Comparison of ENCODE assay signal across 1 cellular context in the genomic region with DNA sequence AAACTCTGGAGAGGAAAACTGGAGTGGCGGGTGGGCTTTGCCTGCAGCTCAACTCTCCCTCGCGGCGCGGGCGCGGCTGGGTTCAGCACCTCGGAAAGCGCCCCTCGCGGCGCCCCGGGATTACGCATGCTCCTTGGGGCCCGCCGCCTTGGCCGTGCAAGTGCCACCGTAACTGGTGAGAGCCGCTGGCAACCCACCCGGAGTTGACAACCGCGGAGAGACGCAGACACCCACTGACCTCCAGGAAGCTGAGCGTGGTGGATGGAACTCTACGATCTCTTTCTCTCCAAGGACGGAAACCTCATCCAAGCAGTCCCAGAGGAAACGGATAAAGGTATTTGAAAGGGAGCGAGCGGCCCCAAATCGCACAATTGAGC.
TF ChIP-seq lines count a peak whose summit lies in the region.

No MANE protein-coding gene starts in this region.

TF ChIP-seq in WTC11, 78 proteins besides CTCF, POLR2A, EP300 and RAD21 (continued from another document):
- TF ChIP-seq, protein P1, sequence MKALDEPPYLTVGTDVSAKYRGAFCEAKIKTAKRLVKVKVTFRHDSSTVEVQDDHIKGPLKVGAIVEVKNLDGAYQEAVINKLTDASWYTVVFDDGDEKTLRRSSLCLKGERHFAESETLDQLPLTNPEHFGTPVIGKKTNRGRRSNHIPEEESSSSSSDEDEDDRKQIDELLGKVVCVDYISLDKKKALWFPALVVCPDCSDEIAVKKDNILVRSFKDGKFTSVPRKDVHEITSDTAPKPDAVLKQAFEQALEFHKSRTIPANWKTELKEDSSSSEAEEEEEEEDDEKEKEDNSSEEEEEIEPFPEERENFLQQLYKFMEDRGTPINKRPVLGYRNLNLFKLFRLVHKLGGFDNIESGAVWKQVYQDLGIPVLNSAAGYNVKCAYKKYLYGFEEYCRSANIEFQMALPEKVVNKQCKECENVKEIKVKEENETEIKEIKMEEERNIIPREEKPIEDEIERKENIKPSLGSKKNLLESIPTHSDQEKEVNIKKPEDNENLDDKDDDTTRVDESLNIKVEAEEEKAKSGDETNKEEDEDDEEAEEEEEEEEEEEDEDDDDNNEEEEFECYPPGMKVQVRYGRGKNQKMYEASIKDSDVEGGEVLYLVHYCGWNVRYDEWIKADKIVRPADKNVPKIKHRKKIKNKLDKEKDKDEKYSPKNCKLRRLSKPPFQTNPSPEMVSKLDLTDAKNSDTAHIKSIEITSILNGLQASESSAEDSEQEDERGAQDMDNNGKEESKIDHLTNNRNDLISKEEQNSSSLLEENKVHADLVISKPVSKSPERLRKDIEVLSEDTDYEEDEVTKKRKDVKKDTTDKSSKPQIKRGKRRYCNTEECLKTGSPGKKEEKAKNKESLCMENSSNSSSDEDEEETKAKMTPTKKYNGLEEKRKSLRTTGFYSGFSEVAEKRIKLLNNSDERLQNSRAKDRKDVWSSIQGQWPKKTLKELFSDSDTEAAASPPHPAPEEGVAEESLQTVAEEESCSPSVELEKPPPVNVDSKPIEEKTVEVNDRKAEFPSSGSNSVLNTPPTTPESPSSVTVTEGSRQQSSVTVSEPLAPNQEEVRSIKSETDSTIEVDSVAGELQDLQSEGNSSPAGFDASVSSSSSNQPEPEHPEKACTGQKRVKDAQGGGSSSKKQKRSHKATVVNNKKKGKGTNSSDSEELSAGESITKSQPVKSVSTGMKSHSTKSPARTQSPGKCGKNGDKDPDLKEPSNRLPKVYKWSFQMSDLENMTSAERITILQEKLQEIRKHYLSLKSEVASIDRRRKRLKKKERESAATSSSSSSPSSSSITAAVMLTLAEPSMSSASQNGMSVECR (CRISPR knock-in tag; IDR thresholded peaks at IDR 0.05; ENCODE audit: borderline replicate concordance), result peak; percentile 97
- TF ChIP-seq FOXK1 (CRISPR knock-in tag; IDR thresholded peaks at IDR 0.05), result peak; percentile 82
- no peak for TF ChIP-seq IRF2 (CRISPR knock-in tag; IDR thresholded peaks at IDR 0.05; ENCODE audit: borderline replicate concordance, low read depth)
- TF ChIP-seq, protein P2, sequence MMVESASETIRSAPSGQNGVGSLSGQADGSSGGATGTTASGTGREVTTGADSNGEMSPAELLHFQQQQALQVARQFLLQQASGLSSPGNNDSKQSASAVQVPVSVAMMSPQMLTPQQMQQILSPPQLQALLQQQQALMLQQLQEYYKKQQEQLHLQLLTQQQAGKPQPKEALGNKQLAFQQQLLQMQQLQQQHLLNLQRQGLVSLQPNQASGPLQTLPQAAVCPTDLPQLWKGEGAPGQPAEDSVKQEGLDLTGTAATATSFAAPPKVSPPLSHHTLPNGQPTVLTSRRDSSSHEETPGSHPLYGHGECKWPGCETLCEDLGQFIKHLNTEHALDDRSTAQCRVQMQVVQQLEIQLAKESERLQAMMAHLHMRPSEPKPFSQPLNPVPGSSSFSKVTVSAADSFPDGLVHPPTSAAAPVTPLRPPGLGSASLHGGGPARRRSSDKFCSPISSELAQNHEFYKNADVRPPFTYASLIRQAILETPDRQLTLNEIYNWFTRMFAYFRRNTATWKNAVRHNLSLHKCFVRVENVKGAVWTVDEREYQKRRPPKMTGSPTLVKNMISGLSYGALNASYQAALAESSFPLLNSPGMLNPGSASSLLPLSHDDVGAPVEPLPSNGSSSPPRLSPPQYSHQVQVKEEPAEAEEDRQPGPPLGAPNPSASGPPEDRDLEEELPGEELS (CRISPR knock-in tag; IDR thresholded peaks at IDR 0.05), result peak; percentile 94
- TF ChIP-seq, protein P3, sequence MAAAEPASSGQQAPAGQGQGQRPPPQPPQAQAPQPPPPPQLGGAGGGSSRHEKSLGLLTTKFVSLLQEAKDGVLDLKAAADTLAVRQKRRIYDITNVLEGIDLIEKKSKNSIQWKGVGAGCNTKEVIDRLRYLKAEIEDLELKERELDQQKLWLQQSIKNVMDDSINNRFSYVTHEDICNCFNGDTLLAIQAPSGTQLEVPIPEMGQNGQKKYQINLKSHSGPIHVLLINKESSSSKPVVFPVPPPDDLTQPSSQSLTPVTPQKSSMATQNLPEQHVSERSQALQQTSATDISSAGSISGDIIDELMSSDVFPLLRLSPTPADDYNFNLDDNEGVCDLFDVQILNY (CRISPR knock-in tag; IDR thresholded peaks at IDR 0.05), result peak; percentile 75; the same call in 1 of the 2 replicates
- TF ChIP-seq FOXJ3 (CRISPR knock-in tag; IDR thresholded peaks at IDR 0.05; ENCODE audit: borderline replicate concordance), result no peak
- TF ChIP-seq MYBL2 (CRISPR knock-in tag; IDR thresholded peaks at IDR 0.05), result 0 out of 2 replicates have a peak, but pooled peaks have one; percentile 42
- TF ChIP-seq JUN (CRISPR knock-in tag; IDR thresholded peaks at IDR 0.05), result peak; percentile 91; the same call in 1 of the 2 replicates
- TF ChIP-seq CREM (CRISPR knock-in tag; IDR thresholded peaks at IDR 0.05), result peak; percentile 85
- peak; percentile 75; the same call in 1 of the 2 replicates for TF ChIP-seq TEAD4 (CRISPR knock-in tag; IDR thresholded peaks at IDR 0.05)
- TF ChIP-seq, protein P4, sequence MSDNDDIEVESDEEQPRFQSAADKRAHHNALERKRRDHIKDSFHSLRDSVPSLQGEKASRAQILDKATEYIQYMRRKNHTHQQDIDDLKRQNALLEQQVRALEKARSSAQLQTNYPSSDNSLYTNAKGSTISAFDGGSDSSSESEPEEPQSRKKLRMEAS (CRISPR knock-in tag; IDR thresholded peaks at IDR 0.05), result peak; percentile 80
- TF ChIP-seq ZNF219 (CRISPR knock-in tag; IDR thresholded peaks at IDR 0.05; ENCODE audit: borderline replicate concordance), result peak; percentile 82; the same call in 1 of the 2 replicates
- TF ChIP-seq, protein P5, sequence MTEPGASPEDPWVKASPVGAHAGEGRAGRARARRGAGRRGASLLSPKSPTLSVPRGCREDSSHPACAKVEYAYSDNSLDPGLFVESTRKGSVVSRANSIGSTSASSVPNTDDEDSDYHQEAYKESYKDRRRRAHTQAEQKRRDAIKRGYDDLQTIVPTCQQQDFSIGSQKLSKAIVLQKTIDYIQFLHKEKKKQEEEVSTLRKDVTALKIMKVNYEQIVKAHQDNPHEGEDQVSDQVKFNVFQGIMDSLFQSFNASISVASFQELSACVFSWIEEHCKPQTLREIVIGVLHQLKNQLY (CRISPR knock-in tag; IDR thresholded peaks at IDR 0.05), result peak; percentile 64; the same call in 1 of the 2 replicates
- TF ChIP-seq TP53 (CRISPR knock-in tag; IDR thresholded peaks at IDR 0.05), result peak; percentile 81; the same call in 1 of the 2 replicates
- peak; percentile 55; the same call in 1 of the 2 replicates for TF ChIP-seq ZNF317 (CRISPR knock-in tag; IDR thresholded peaks at IDR 0.05; ENCODE audit: borderline replicate concordance, low read depth)
- TF ChIP-seq, protein P6, sequence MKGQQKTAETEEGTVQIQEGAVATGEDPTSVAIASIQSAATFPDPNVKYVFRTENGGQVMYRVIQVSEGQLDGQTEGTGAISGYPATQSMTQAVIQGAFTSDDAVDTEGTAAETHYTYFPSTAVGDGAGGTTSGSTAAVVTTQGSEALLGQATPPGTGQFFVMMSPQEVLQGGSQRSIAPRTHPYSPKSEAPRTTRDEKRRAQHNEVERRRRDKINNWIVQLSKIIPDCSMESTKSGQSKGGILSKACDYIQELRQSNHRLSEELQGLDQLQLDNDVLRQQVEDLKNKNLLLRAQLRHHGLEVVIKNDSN (CRISPR knock-in tag; IDR thresholded peaks at IDR 0.05), result peak; percentile 71; the same call in 1 of the 2 replicates
- peak; percentile 90 for TF ChIP-seq FOXP1 (CRISPR knock-in tag; IDR thresholded peaks at IDR 0.05; ENCODE audit: borderline replicate concordance)
- TF ChIP-seq, protein P7, sequence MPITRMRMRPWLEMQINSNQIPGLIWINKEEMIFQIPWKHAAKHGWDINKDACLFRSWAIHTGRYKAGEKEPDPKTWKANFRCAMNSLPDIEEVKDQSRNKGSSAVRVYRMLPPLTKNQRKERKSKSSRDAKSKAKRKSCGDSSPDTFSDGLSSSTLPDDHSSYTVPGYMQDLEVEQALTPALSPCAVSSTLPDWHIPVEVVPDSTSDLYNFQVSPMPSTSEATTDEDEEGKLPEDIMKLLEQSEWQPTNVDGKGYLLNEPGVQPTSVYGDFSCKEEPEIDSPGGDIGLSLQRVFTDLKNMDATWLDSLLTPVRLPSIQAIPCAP (CRISPR knock-in tag; IDR thresholded peaks at IDR 0.05), result no peak
- TF ChIP-seq, protein P8, sequence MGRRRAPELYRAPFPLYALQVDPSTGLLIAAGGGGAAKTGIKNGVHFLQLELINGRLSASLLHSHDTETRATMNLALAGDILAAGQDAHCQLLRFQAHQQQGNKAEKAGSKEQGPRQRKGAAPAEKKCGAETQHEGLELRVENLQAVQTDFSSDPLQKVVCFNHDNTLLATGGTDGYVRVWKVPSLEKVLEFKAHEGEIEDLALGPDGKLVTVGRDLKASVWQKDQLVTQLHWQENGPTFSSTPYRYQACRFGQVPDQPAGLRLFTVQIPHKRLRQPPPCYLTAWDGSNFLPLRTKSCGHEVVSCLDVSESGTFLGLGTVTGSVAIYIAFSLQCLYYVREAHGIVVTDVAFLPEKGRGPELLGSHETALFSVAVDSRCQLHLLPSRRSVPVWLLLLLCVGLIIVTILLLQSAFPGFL (CRISPR knock-in tag; IDR thresholded peaks at IDR 0.05; ENCODE audit: borderline replicate concordance), result peak; percentile 74; the same call in 1 of the 2 replicates
- TF ChIP-seq ELF4 (CRISPR knock-in tag; IDR thresholded peaks at IDR 0.05; ENCODE audit: low read depth), result 0 out of 2 replicates have a peak, but pooled peaks have one; percentile 91
- TF ChIP-seq ATF1 (CRISPR knock-in tag; IDR thresholded peaks at IDR 0.05), result peak; percentile 77; the same call in 1 of the 2 replicates
- TF ChIP-seq, protein P9, sequence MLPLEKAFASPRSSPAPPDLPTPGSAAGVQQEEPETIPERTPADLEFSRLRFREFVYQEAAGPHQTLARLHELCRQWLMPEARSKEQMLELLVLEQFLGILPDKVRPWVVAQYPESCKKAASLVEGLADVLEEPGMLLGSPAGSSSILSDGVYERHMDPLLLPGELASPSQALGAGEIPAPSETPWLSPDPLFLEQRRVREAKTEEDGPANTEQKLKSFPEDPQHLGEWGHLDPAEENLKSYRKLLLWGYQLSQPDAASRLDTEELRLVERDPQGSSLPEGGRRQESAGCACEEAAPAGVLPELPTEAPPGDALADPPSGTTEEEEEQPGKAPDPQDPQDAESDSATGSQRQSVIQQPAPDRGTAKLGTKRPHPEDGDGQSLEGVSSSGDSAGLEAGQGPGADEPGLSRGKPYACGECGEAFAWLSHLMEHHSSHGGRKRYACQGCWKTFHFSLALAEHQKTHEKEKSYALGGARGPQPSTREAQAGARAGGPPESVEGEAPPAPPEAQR (CRISPR knock-in tag; IDR thresholded peaks at IDR 0.05), result no peak
- TF ChIP-seq, protein P10, sequence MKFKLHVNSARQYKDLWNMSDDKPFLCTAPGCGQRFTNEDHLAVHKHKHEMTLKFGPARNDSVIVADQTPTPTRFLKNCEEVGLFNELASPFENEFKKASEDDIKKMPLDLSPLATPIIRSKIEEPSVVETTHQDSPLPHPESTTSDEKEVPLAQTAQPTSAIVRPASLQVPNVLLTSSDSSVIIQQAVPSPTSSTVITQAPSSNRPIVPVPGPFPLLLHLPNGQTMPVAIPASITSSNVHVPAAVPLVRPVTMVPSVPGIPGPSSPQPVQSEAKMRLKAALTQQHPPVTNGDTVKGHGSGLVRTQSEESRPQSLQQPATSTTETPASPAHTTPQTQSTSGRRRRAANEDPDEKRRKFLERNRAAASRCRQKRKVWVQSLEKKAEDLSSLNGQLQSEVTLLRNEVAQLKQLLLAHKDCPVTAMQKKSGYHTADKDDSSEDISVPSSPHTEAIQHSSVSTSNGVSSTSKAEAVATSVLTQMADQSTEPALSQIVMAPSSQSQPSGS (CRISPR knock-in tag; IDR thresholded peaks at IDR 0.05; ENCODE audit: borderline replicate concordance, low read depth), result no peak
- TF ChIP-seq GTF2I (CRISPR knock-in tag; conservative IDR thresholded peaks at IDR 0.05), result no peak
- TF ChIP-seq ETV6 (CRISPR knock-in tag; IDR thresholded peaks at IDR 0.05), result peak; percentile 79; the same call in 1 of the 2 replicates
- peak; percentile 76; the same call in 1 of the 2 replicates for TF ChIP-seq ESRRA (CRISPR knock-in tag; IDR thresholded peaks at IDR 0.05; ENCODE audit: borderline replicate concordance)
- peak; percentile 37; the same call in 1 of the 2 replicates for TF ChIP-seq ZNF263 (CRISPR knock-in tag; IDR thresholded peaks at IDR 0.05; ENCODE audit: low read depth)
